Comparison of ENCODE assay signal across 27 cellular contexts in the genomic region with DNA sequence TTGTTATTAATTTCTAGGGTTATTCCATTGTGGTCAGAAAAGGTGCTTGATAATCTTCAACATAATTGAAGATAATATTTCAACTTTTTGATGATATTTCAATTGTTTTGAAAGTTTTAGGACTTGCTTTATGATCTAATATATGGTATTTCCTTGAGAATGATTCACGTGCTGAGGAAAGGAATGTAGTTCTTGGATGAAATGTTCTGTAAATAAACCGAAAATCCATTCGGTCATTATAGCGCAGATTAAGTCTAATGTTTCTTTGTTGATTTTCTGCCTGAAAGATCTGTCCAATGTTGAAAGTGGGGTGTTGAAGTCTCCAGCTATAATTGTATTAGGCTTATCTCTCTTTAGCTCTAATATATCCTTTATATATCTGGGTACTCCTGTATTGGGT.
"Had no signal": no experiment of that assay in that cellular context is flagged by ENCODE, and none has a peak within 500 bp of the region (broad histone marks: within the 10 kb centered on the region; RNA-seq: fewer than 3 reads in every experiment).

No MANE protein-coding gene starts in this region.

- H3K4me1 ChIP-seq: left ventricle myocardium inferior, neural progenitor cell, right atrium auricular region, stomach, tibial artery, upper lobe of right lung had no signal

- DNase-seq: hippocampal formation; left ventricle myocardium inferior; mesendoderm; naive B cell; natural killer cell; nephron progenitor cell; occipital lobe; ovary; stimulated activated CD4-positive, alpha-beta T cell treated with anti-CD3 and anti-CD28 coated beads, Interleukin-12 subunit alpha, Interleukin-12 subunit beta, amount 100 ng/mL, for 4 hours; stimulated activated CD4-positive, alpha-beta T cell treated with anti-CD3 and anti-CD28 coated beads, Interleukin-15, amount 100 ng/mL, for 24 hours; stimulated activated CD4-positive, alpha-beta T cell treated with anti-CD3 and anti-CD28 coated beads, Interleukin-2, amount 100 ng/mL, for 24 hours; stimulated activated CD4-positive, alpha-beta T cell treated with anti-CD3 and anti-CD28 coated beads, Interleukin-4, amount 100 ng/mL, for 1 hour; stimulated activated naive B cell treated with anti-CD40 and anti-IgM and Interleukin-4, amounts not matched to agents 10 μg/mL and 1 μg/mL and 100 μg/mL, for 72 hours; stimulated activated naive CD8-positive, alpha-beta T cell treated with anti-CD3 and anti-CD28 coated beads, Interleukin-15, Interleukin-2, amounts not matched to agents 100 U/mL and 50 U/mL, for 24 hours; stomach; tibial artery; trophoblast cell; upper lobe of right lung had no signal

- H3K27me3 ChIP-seq: neural progenitor cell, neutrophil, ovary, right atrium auricular region, stomach, tibial artery, upper lobe of right lung had no signal

- H3K27me3 Mint-ChIP-seq: naive B cell; progenitor cell of endocrine pancreas; stimulated activated naive B cell treated with anti-CD40 and anti-IgM and Interleukin-4, amounts not matched to agents 10 μg/mL and 1 μg/mL and 100 μg/mL, for 72 hours had no signal

- H3K36me3 Mint-ChIP-seq: naive B cell; natural killer cell; stimulated activated naive B cell treated with anti-CD40 and anti-IgM and Interleukin-4, amounts not matched to agents 10 μg/mL and 1 μg/mL and 100 μg/mL, for 72 hours had no signal

- H3K4me3 ChIP-seq: left ventricle myocardium inferior, lung, neural progenitor cell, ovary, right atrium auricular region, skin epidermis, stomach, thoracic aorta, tibial artery, upper lobe of right lung had no signal

- H3K4me1 Mint-ChIP-seq: mesothelial cell of epicardium; naive B cell; natural killer cell; nephron progenitor cell; neural progenitor cell; stimulated activated naive B cell treated with anti-CD40 and anti-IgM and Interleukin-4, amounts not matched to agents 10 μg/mL and 1 μg/mL and 100 μg/mL, for 72 hours had no signal

- H3K4me3 Mint-ChIP-seq: mesothelial cell of epicardium; natural killer cell; nephron progenitor cell; neural progenitor cell; stimulated activated naive B cell treated with anti-CD40 and anti-IgM and Interleukin-4, amounts not matched to agents 10 μg/mL and 1 μg/mL and 100 μg/mL, for 72 hours had no signal

- H3K27ac ChIP-seq: left ventricle myocardium inferior, neural progenitor cell, neutrophil, ovary, right atrium auricular region, skin epidermis, stomach, thoracic aorta, tibial artery, upper lobe of right lung had no signal

- H3K36me3 ChIP-seq: left ventricle myocardium inferior, neural progenitor cell, neutrophil, ovary, right atrium auricular region, stomach, thoracic aorta, tibial artery, upper lobe of right lung had no signal

- H2AFZ ChIP-seq: neural progenitor cell had no signal

- H3K4me2 ChIP-seq: neural progenitor cell had no signal

- FAIRE-seq: urothelium cell line had no signal

- H3K9ac ChIP-seq: neural progenitor cell had no signal

- H3K9me3 ChIP-seq: neutrophil, ovary, thoracic aorta, upper lobe of right lung had no signal

- H3K27ac Mint-ChIP-seq: mesothelial cell of epicardium; naive B cell; natural killer cell; nephron progenitor cell; neural progenitor cell; progenitor cell of endocrine pancreas; stimulated activated naive B cell treated with anti-CD40 and anti-IgM and Interleukin-4, amounts not matched to agents 10 μg/mL and 1 μg/mL and 100 μg/mL, for 72 hours had no signal
